ENCODE assay signal across 11 cellular contexts in the genomic region with DNA sequence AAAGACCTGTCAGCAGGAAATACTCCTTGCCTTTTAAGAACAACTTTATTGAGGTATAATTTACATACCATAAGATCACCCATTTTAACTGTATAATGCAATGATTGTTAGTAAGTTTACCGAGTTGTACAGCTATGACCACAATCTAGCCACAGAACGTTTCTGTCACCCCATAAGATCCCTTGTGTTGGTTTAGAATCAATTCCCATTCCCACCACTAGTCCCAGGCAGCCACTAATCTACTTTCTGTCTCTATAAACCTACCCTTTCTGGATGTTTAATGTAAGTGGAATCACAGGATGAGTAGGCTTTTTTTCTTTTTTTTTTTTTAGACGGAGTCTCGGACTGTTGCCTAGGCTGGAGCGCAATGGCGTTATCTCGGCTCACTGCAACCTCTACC. TPM values are rescaled to one million over a fixed set of nuclear protein-coding genes. Genes with fewer than 3 reads are reported as not detected.
DNase-seq lines count a peak whose midpoint lies in the region; FAIRE-seq and TF ChIP-seq lines count a peak whose summit lies in the region.
"Had no signal": no experiment of that assay in that cellular context is flagged by ENCODE, and none has a peak within 500 bp of the region (broad histone marks: within the 10 kb centered on the region; RNA-seq: fewer than 3 reads in every experiment).

No MANE protein-coding gene starts in this region.

- H3F3A ChIP-seq in MM.1S (ENCODE audit: insufficient read depth, low read length): no peaks in the 10 kb centered on the region
- H3F3A ChIP-seq in smooth muscle cell (ENCODE audit: low read depth): no peaks in the 10 kb centered on the region

- no peak overlapping the region for H3K9ac ChIP-seq in MM.1S (ENCODE audit: low read length)
- no peak overlapping the region for H3K9ac ChIP-seq in H1 (replicated peaks in 1 of 4; ENCODE audit: extremely low read depth in 1 of 4, low read depth in 3 of 4, low read length in 3 of 4)
- no peak overlapping the region for H3K9ac ChIP-seq in smooth muscle cell (ENCODE audit: low read depth)

- FAIRE-seq in H1 (lab: Jason Lieb, UNC): no peak

- TF ChIP-seq RAD21 in H1 (IDR thresholded peaks at IDR 0.05 in 1 of 2, conservative IDR thresholded peaks at IDR 0.05 in 1 of 2; ENCODE audit: low read depth in 2 of 2, low read length in 2 of 2): no peak; a peak in 1 of 4 replicates

- DNase-seq in activated CD4-positive, alpha-beta T cell treated with anti-CD3 and anti-CD28 coated beads for 48 hours: peak; percentile 13
- DNase-seq in activated CD4-positive, alpha-beta T cell treated with anti-CD3 and anti-CD28 coated beads, Interleukin-2, amount 10 ng/mL, durations not matched to agents 7 days and 5 days: no peak
- DNase-seq in MM.1S (peak; percentile 11), H1 (ENCODE audit: low read depth in 1 of 2, low spot score in 2 of 2) (no peak), smooth muscle cell (lab: John Stamatoyannopoulos, UW; ENCODE audit: unreplicated experiment) (no peak), NOMO-1 (lab: John Stamatoyannopoulos, UW; ENCODE audit: unreplicated experiment in 2 of 2) (no peak)
- DNase-seq in effector CD8-positive, alpha-beta T cell (lab: John Stamatoyannopoulos, UW): no peak
- no peak for DNase-seq in activated CD4-positive, CD25-positive, alpha-beta regulatory T cell treated with anti-CD3 and anti-CD28 coated beads, Interleukin-2, amount 50 U/mL, for 72 hours

- no peak overlapping the region for H2BK120ac ChIP-seq in H1 (replicated peaks; ENCODE audit: low read depth, low read length)

- H3K27me3 ChIP-seq in MM.1S (replicated peaks; ENCODE audit: insufficient read depth, low read length) (no peaks in the 10 kb centered on the region), H1 (replicated peaks in 1 of 4; ENCODE audit: control insufficient read depth in 3 of 4, extremely low read depth in 1 of 4, insufficient read depth in 3 of 4, low read length in 3 of 4) (no peaks in the 10 kb centered on the region), smooth muscle cell (ENCODE audit: low read depth) (no peaks in the 10 kb centered on the region)

- no peak overlapping the region for H2BK15ac ChIP-seq in H1 (ENCODE audit: low read length)

- no peak for TF ChIP-seq POLR2A in H1 (IDR thresholded peaks at IDR 0.05; ENCODE audit: control extremely low read depth in 1 of 2, low read depth in 2 of 2, low read length in 2 of 2)

- H3K4me2 ChIP-seq in MM.1S (ENCODE audit: low read depth, low read length) (no peak overlapping the region), H1 (ENCODE audit: insufficient read depth in 1 of 2, low read depth in 2 of 2, low read length in 2 of 2) (no peak overlapping the region), smooth muscle cell (no peak overlapping the region)

- WGBS in H1 (ENCODE audit: extremely low coverage in 1 of 2, insufficient coverage in 1 of 2, insufficient read length in 1 of 2, insufficient replicate concordance in 2 of 2, low coverage in 1 of 2, low lambda C conversion rate in 2 of 2, missing lambda C conversion rate in 1 of 2), 2 experiments: 94% methylated on average over 6 of the region's 7 CpGs; no CpG with 5 or more reads in 1 of the 2 experiments
- 93% methylated on average over 7 of the region's 7 CpGs for WGBS in smooth muscle cell (ENCODE audit: low lambda C conversion rate)

- H3K79me1 ChIP-seq in H1 (ENCODE audit: low read depth, low read length): peaks cover 4% of the 10 kb centered on the region; the same call in 1 of the 2 replicates

- H3K14ac ChIP-seq in H1 (ENCODE audit: insufficient read length): no peak overlapping the region

- H3K27ac Mint-ChIP-seq in activated CD4-positive, alpha-beta T cell treated with anti-CD3 and anti-CD28 coated beads, Interleukin-2, amount 10 ng/mL, durations not matched to agents 7 days and 5 days: no peak overlapping the region
- H3K27ac Mint-ChIP-seq: stimulated activated memory B cell treated with anti-CD40 and anti-IgM and Interleukin-4, amounts not matched to agents 10 μg/mL and 1 μg/mL and 100 μg/mL, for 72 hours had no signal

- no peak overlapping the region for H2AFZ ChIP-seq in MM.1S (ENCODE audit: low read length)
- H2AFZ ChIP-seq in H1 (ENCODE audit: low read length): no peak overlapping the region
- no peak overlapping the region for H2AFZ ChIP-seq in smooth muscle cell (ENCODE audit: low read depth)

- no peak overlapping the region for H2BK5ac ChIP-seq in H1 (ENCODE audit: low read depth, low read length)

- H3K23ac ChIP-seq in H1 (ENCODE audit: insufficient read length): no peak overlapping the region

- H3K79me2 ChIP-seq in MM.1S (ENCODE audit: low read length) (peaks cover 81% of the 10 kb centered on the region), H1 (ENCODE audit: control insufficient read depth in 1 of 2, insufficient read depth in 2 of 2, low read length in 2 of 2) (peaks cover 0 to 20% of the 10 kb centered on the region in 2 experiments; a peak in 2 of 4 replicates), smooth muscle cell (ENCODE audit: low read depth) (peaks cover 100% of the 10 kb centered on the region)

- H2BK12ac ChIP-seq in H1 (ENCODE audit: low read depth, low read length): no peak overlapping the region

- H4K20me1 ChIP-seq in MM.1S (ENCODE audit: insufficient read depth, low read length): no peaks in the 10 kb centered on the region
- H4K20me1 ChIP-seq in H1 (replicated peaks in 1 of 2; ENCODE audit: control insufficient read depth in 1 of 2, insufficient read depth in 2 of 2, low read length in 2 of 2): peaks cover 0 to 8% of the 10 kb centered on the region in 2 experiments
- H4K20me1 ChIP-seq in smooth muscle cell (ENCODE audit: low read depth): peaks cover 63% of the 10 kb centered on the region

- H4K8ac ChIP-seq in H1 (ENCODE audit: extremely low read depth, insufficient read depth, low read length): no peak overlapping the region

- no peaks in the 10 kb centered on the region for H3K9me3 Mint-ChIP-seq in activated CD4-positive, alpha-beta T cell treated with anti-CD3 and anti-CD28 coated beads, Interleukin-2, amount 10 ng/mL, durations not matched to agents 7 days and 5 days
- H3K9me3 Mint-ChIP-seq: stimulated activated memory B cell treated with anti-CD40 and anti-IgM and Interleukin-4, amounts not matched to agents 10 μg/mL and 1 μg/mL and 100 μg/mL, for 72 hours had no signal

- no peak overlapping the region for H3K18ac ChIP-seq in H1 (ENCODE audit: extremely low read depth, low read length)

- no peak overlapping the region for H3K4ac ChIP-seq in H1 (replicated peaks; ENCODE audit: insufficient read length, low read depth, low read length)

- H3K9me3 ChIP-seq in MM.1S (replicated peaks; ENCODE audit: insufficient read depth, low read length) (no peaks in the 10 kb centered on the region), H1 (ENCODE audit: insufficient read depth in 2 of 2, low read depth in 1 of 2, low read length in 1 of 2) (no peaks in the 10 kb centered on the region), smooth muscle cell (replicated peaks; ENCODE audit: low read depth) (no peaks in the 10 kb centered on the region)

- H3K4me3 ChIP-seq in MM.1S (ENCODE audit: low read length): no peak overlapping the region
- no peak overlapping the region for H3K4me3 ChIP-seq in H1 (ENCODE audit: extremely low read depth in 1 of 4, insufficient read depth in 2 of 4, low read depth in 3 of 4, low read length in 4 of 4)
- no peak overlapping the region for H3K4me3 ChIP-seq in smooth muscle cell

- H3K23me2 ChIP-seq in H1 (ENCODE audit: low read depth, low read length): 0 out of 2 replicates have a peak, but pooled peaks cover under 1% of the 10 kb centered on the region

- H4K5ac ChIP-seq in H1 (ENCODE audit: insufficient read length, low read depth, low read length): no peak overlapping the region

- no peak overlapping the region for H3K56ac ChIP-seq in H1 (replicated peaks; ENCODE audit: insufficient read length, low read depth, low read length)

- H3K27ac ChIP-seq in MM.1S (ENCODE audit: low read length): no peak overlapping the region
- H3K27ac ChIP-seq in H1 (ENCODE audit: low read depth, low read length): no peak overlapping the region
- H3K27ac ChIP-seq in smooth muscle cell (ENCODE audit: low read depth): no peak overlapping the region
- H3K27ac ChIP-seq: C4-2B, epithelial cell of prostate had no signal

- peak; percentile 24 for TF ChIP-seq CTCF in MM.1S (IDR thresholded peaks at IDR 0.05; ENCODE audit: low read length)
- TF ChIP-seq CTCF in H1 (IDR thresholded peaks at IDR 0.05; ENCODE audit: control extremely low read depth in 1 of 3, insufficient read depth in 1 of 3, low read depth in 1 of 3, low read length in 3 of 3): peak in 2 of 3 experiments; percentile 16 to 53; a peak in 2 of 4 replicates
- peak; percentile 34 for TF ChIP-seq CTCF in smooth muscle cell (IDR thresholded peaks at IDR 0.05; ENCODE audit: borderline replicate concordance, insufficient read depth, poor library complexity, severe bottlenecking)

- H2AK5ac ChIP-seq in H1 (ENCODE audit: low read depth, low read length): no peak overlapping the region

- POLR2A ChIA-PET in activated CD4-positive, alpha-beta T cell treated with anti-CD3 and anti-CD28 coated beads, Interleukin-2, amount 10 ng/mL, durations not matched to agents 7 days and 5 days (lab: Charles Lee): no interaction called here
- POLR2A ChIA-PET in H1 (lab: Charles Lee; ENCODE audit: partially characterized antibody): interaction anchor here (2.0 kb wide), 1 partner anchor 9 kb away, joined by 5 read pairs; no protein-coding TSS in a partner anchor

- H3K9me2 ChIP-seq in MM.1S (replicated peaks; ENCODE audit: insufficient read depth, low read length): no peaks in the 10 kb centered on the region

- peaks cover 15% of the 10 kb centered on the region for H3K36me3 Mint-ChIP-seq in activated CD4-positive, alpha-beta T cell treated with anti-CD3 and anti-CD28 coated beads, Interleukin-2, amount 10 ng/mL, durations not matched to agents 7 days and 5 days (ENCODE audit: low read depth)

- peaks cover 35% of the 10 kb centered on the region for H3K4me1 Mint-ChIP-seq in activated CD4-positive, alpha-beta T cell treated with anti-CD3 and anti-CD28 coated beads, Interleukin-2, amount 10 ng/mL, durations not matched to agents 7 days and 5 days

- 0 out of 2 replicates have a peak, but pooled peaks cover 5% of the 10 kb centered on the region for H3K4me1 ChIP-seq in MM.1S (ENCODE audit: low read length)
- H3K4me1 ChIP-seq in H1 (replicated peaks in 1 of 4; ENCODE audit: control insufficient read depth in 3 of 4, insufficient read depth in 4 of 4, low read length in 3 of 4): peaks cover 0 to 3% (median 2%) of the 10 kb centered on the region in 4 experiments; a peak in 2 of 7 replicates
- H3K4me1 ChIP-seq in smooth muscle cell (ENCODE audit: low read depth): peaks cover 4% of the 10 kb centered on the region

- CTCF ChIA-PET in activated CD4-positive, alpha-beta T cell treated with anti-CD3 and anti-CD28 coated beads, Interleukin-2, amount 10 ng/mL, durations not matched to agents 7 days and 5 days (lab: Charles Lee): interaction anchor here (0.7 to 2.3 kb wide), 5 partner anchors 11 to 150 kb away, joined by 3 to 6 read pairs (median 4); no protein-coding TSS in a partner anchor
- CTCF ChIA-PET in H1 (lab: Charles Lee; ENCODE audit: partially characterized antibody): interaction anchor here (0.6 to 3.0 kb wide), 12 partner anchors 10 to 261 kb away, joined by 3 to 31 read pairs (median 4); no protein-coding TSS in a partner anchor

- H4K91ac ChIP-seq in H1 (replicated peaks; ENCODE audit: insufficient read length, low read length): no peak overlapping the region

- H3K36me3 ChIP-seq in MM.1S (replicated peaks; ENCODE audit: insufficient read depth, low read length) (no peaks in the 10 kb centered on the region), H1 (ENCODE audit: control insufficient read depth in 2 of 4, insufficient read depth in 4 of 4, low read length in 3 of 4) (no peaks in the 10 kb centered on the region), smooth muscle cell (ENCODE audit: low read depth) (no peaks in the 10 kb centered on the region)

- no peak overlapping the region for H2BK20ac ChIP-seq in H1 (ENCODE audit: low read length)

- H3K27me3 Mint-ChIP-seq in activated CD4-positive, alpha-beta T cell treated with anti-CD3 and anti-CD28 coated beads, Interleukin-2, amount 10 ng/mL, durations not matched to agents 7 days and 5 days: no peaks in the 10 kb centered on the region
- H3K27me3 Mint-ChIP-seq: stimulated activated memory B cell treated with anti-CD40 and anti-IgM and Interleukin-4, amounts not matched to agents 10 μg/mL and 1 μg/mL and 100 μg/mL, for 72 hours had no signal

- no peak overlapping the region for H3K4me3 Mint-ChIP-seq in activated CD4-positive, alpha-beta T cell treated with anti-CD3 and anti-CD28 coated beads, Interleukin-2, amount 10 ng/mL, durations not matched to agents 7 days and 5 days
- H3K4me3 Mint-ChIP-seq: stimulated activated memory B cell treated with anti-CD40 and anti-IgM and Interleukin-4, amounts not matched to agents 10 μg/mL and 1 μg/mL and 100 μg/mL, for 72 hours had no signal

- TF ChIP-seq EP300 in H1 (IDR thresholded peaks at IDR 0.05; ENCODE audit: borderline replicate concordance in 1 of 2, low read depth in 2 of 2, low read length in 2 of 2): no peak

RNA-seq across cellular contexts. Expression of gene GPR107, which starts 4.4 kb away (rescaled TPM):
- 10 to 100 TPM; 21.7 to 22.1 TPM for total RNA-seq in activated CD4-positive, alpha-beta T cell treated with anti-CD3 and anti-CD28 coated beads, Interleukin-2, amount 10 ng/mL, durations not matched to agents 7 days and 5 days
- total RNA-seq in H1 (2021; fragmentation: NEBNext Ultra II Directional; extraction: Animal tissue kit (Norgen Biotek cat#: 25700)): 28.4 and 30.7 TPM in 2 replicates
- polyA plus RNA-seq in H1 (2011; rRNA removed): 13.5 and 19.3 TPM in 2 replicates
- 15.8 TPM for polyA plus RNA-seq in H1 (2011; cell fraction: cytosol; rRNA removed)
- 13.9 TPM for polyA plus RNA-seq in H1 (2011; cell fraction: nucleus; rRNA removed)
- 22.0 to 26.4 TPM (median 24.7 TPM) in 4 replicates for polyA plus RNA-seq in H1 (2012, experiment 1 of 2)
- 4.8 TPM for polyA plus RNA-seq in H1 (2012, experiment 2 of 2)
- polyA plus RNA-seq in H1 (2013, experiment 1 of 2): 28.6 TPM
- 31.1 TPM for polyA plus RNA-seq in H1 (2013, experiment 2 of 2)
- 24.0 and 29.9 TPM in 2 replicates for polyA minus RNA-seq in H1 (2011; rRNA and poly(A)+ RNA removed)
- polyA minus RNA-seq in H1 (2011; cell fraction: cytosol; rRNA and poly(A)+ RNA removed): 13.4 TPM
- 15.8 TPM for polyA minus RNA-seq in H1 (2011; cell fraction: nucleus; rRNA and poly(A)+ RNA removed)
- total RNA-seq in smooth muscle cell: 42.7 and 42.9 TPM in 2 replicates
- 16.2 and 19.1 TPM in 2 replicates for polyA plus RNA-seq in smooth muscle cell

RNA-seq across cellular contexts. Expression of gene FNBP1, which starts 15.2 kb away (rescaled TPM):
- 100 to 1,000 TPM; 206 to 247 TPM for total RNA-seq in activated CD4-positive, alpha-beta T cell treated with anti-CD3 and anti-CD28 coated beads, Interleukin-2, amount 10 ng/mL, durations not matched to agents 7 days and 5 days
- total RNA-seq in H1 (2021; fragmentation: NEBNext Ultra II Directional; extraction: Animal tissue kit (Norgen Biotek cat#: 25700)): 39.7 and 40.9 TPM in 2 replicates
- 6.7 and 7.2 TPM in 2 replicates for polyA plus RNA-seq in H1 (2011; rRNA removed)
- 8.4 TPM for polyA plus RNA-seq in H1 (2011; cell fraction: cytosol; rRNA removed)
- polyA plus RNA-seq in H1 (2011; cell fraction: nucleus; rRNA removed): 7.7 TPM
- 17.2 to 21.2 TPM (median 19.9 TPM) in 4 replicates for polyA plus RNA-seq in H1 (2012, experiment 1 of 2)
- 4.3 TPM for polyA plus RNA-seq in H1 (2012, experiment 2 of 2)
- polyA plus RNA-seq in H1 (2013, experiment 1 of 2): 25.0 TPM
- polyA plus RNA-seq in H1 (2013, experiment 2 of 2): 23.0 TPM
- polyA minus RNA-seq in H1 (2011; rRNA and poly(A)+ RNA removed): 10.5 and 29.5 TPM in 2 replicates
- 19.4 TPM for polyA minus RNA-seq in H1 (2011; cell fraction: cytosol; rRNA and poly(A)+ RNA removed)
- 16.4 TPM for polyA minus RNA-seq in H1 (2011; cell fraction: nucleus; rRNA and poly(A)+ RNA removed)
- 17.2 and 23.8 TPM in 2 replicates for total RNA-seq in smooth muscle cell
- 17.1 and 25.4 TPM in 2 replicates for polyA plus RNA-seq in smooth muscle cell

Comparison
In these comparisons a context has a peak if more than half of its experiments do, and no peak if none do; other contexts are left out.
1. DNase-seq: peak in activated CD4-positive, alpha-beta T cell treated with anti-CD3 and anti-CD28 coated beads for 48 hours (single experiment) and MM.1S (single experiment); none in activated CD4-positive, alpha-beta T cell treated with anti-CD3 and anti-CD28 coated beads, Interleukin-2, amount 10 ng/mL, durations not matched to agents 7 days and 5 days (single experiment), H1 (0 of 2), smooth muscle cell (single experiment), effector CD8-positive, alpha-beta T cell (single experiment), NOMO-1 (0 of 2) and activated CD4-positive, CD25-positive, alpha-beta regulatory T cell treated with anti-CD3 and anti-CD28 coated beads, Interleukin-2, amount 50 U/mL, for 72 hours (single experiment).
2. Peak in every context shown above with its lines, with median percentiles within 50 percentile points of each other: CTCF ChIP-seq.